ENCODE assay signal across 9 cellular contexts in the genomic region with DNA sequence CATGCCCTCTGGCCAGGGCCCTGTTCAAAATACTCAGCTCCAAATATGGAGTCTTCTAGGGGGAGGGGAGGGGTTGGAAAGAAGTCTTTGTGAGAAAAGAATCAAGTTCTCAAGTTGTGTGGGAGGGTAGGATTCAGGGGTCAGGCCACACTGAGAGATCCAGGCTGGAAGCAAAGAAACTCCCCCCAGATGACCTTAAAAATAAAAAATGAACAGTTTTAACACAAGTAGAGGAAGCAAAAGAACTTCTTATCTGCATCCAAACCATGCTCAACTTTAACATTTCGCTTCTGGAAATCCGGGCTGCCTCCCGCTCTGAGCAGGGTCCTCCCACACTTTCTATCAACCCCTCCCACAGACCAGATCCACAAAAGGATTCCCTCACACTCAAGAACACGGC. TPM values are rescaled to one million over a fixed set of nuclear protein-coding genes. Genes with fewer than 3 reads are reported as not detected.
DNase-seq lines count a peak whose midpoint lies in the region; ATAC-seq, FAIRE-seq and TF ChIP-seq lines count a peak whose summit lies in the region.
"Had no signal": no experiment of that assay in that cellular context is flagged by ENCODE, and none has a peak within 500 bp of the region (broad histone marks: within the 10 kb centered on the region; RNA-seq: fewer than 3 reads in every experiment).

No MANE protein-coding gene starts in this region.

- DNase-seq in A549 (ENCODE audit: low read depth in 1 of 2, low spot score in 1 of 2) (no peak), SJCRH30 (peak; percentile 46 to 79), fibroblast of lung (ENCODE audit: low read depth in 2 of 2) (peak; percentile 41 to 72), neural crest cell (ENCODE audit: low read depth, low spot score) (peak; percentile 28), HPDE6-E6E7 (ENCODE audit: extremely low spot score) (no peak)
- DNase-seq: central memory CD4-positive, alpha-beta T cell had no signal

- H3K36me3 ChIP-seq in SJCRH30 (no peaks in the 10 kb centered on the region), fibroblast of lung (ENCODE audit: control insufficient read depth, insufficient read depth, low read length) (no peaks in the 10 kb centered on the region)

- H4K20me1 ChIP-seq in fibroblast of lung (ENCODE audit: control insufficient read depth, extremely low read depth, insufficient read depth, low read length): no peaks in the 10 kb centered on the region

- H3K36me3 Mint-ChIP-seq in neural crest cell (ENCODE audit: low read depth): peaks cover 6% of the 10 kb centered on the region

- no peaks in the 10 kb centered on the region for H3K27me3 ChIP-seq in SJCRH30
- H3K27me3 ChIP-seq in fibroblast of lung (ENCODE audit: control insufficient read depth, insufficient read depth, low read length): no peaks in the 10 kb centered on the region

- H3K27me3 Mint-ChIP-seq in neural crest cell (ENCODE audit: low read depth): no peaks in the 10 kb centered on the region

- no peak for TF ChIP-seq CTCF in A549 (IDR thresholded peaks at IDR 0.05)
- TF ChIP-seq CTCF in fibroblast of lung (conservative IDR thresholded peaks at IDR 0.05 in 1 of 2, IDR thresholded peaks at IDR 0.05 in 1 of 2; ENCODE audit: low read depth in 1 of 2, low read length in 2 of 2): no peak
- no peak for TF ChIP-seq CTCF in neural crest cell (conservative IDR thresholded peaks at IDR 0.05)

- no peak for FAIRE-seq in A549 (lab: Jason Lieb, UNC)

- CTCF ChIA-PET in A549 (lab: Yijun Ruan, JAX): interaction anchor here (0.8 to 1.0 kb wide), 3 partner anchors 11 to 94 kb away, joined by 3 to 4 read pairs (median 4); no protein-coding TSS in a partner anchor

- H3K4me1 ChIP-seq in A549: peaks cover 69% of the 10 kb centered on the region
- peaks cover 22% of the 10 kb centered on the region for H3K4me1 ChIP-seq in SJCRH30
- peaks cover 16% of the 10 kb centered on the region for H3K4me1 ChIP-seq in fibroblast of lung (ENCODE audit: control insufficient read depth, extremely low read depth, insufficient read depth, low read length)

- ATAC-seq in A549 (no peak), HG03159 (IDR thresholded peaks at IDR 0.05; ENCODE audit: unreplicated experiment) (no peak), GM21825 (IDR thresholded peaks at IDR 0.05; ENCODE audit: unreplicated experiment) (no peak), GM19452 (IDR thresholded peaks at IDR 0.05; ENCODE audit: unreplicated experiment) (no peak)

- H2AFZ ChIP-seq in fibroblast of lung (ENCODE audit: low read length): no peak overlapping the region

- no peak overlapping the region for H3K9ac ChIP-seq in fibroblast of lung (ENCODE audit: insufficient read depth, low read length)

- H3K27ac ChIP-seq in A549 (no peak overlapping the region), SJCRH30 (peak overlapping the region; percentile 75), fibroblast of lung (ENCODE audit: insufficient read depth, low read length) (peak overlapping the region; percentile 67)

- 90% methylated on average over 4 of the region's 4 CpGs for WGBS in A549 (ENCODE audit: missing lambda C conversion rate)

- no peak for TF ChIP-seq RAD21 in A549 (conservative IDR thresholded peaks at IDR 0.05 in 1 of 2, IDR thresholded peaks at IDR 0.05 in 1 of 2)

- H3K4me2 ChIP-seq in A549 (peak overlapping the region; percentile 21; the same call in 1 of the 3 replicates), fibroblast of lung (ENCODE audit: extremely low read depth, insufficient read depth, low read length) (peak overlapping the region; percentile 73)

- no peak for TF ChIP-seq POLR2A in A549 (IDR thresholded peaks at IDR 0.05; ENCODE audit: low read length)

- no peak overlapping the region for H3K4me3 ChIP-seq in A549
- peak overlapping the region; percentile 53 for H3K4me3 ChIP-seq in SJCRH30
- peak overlapping the region in 3 of 4 experiments; percentile 5 to 49 (median 39) for H3K4me3 ChIP-seq in fibroblast of lung (replicated peaks in 1 of 4; ENCODE audit: control extremely low read depth in 1 of 4, insufficient read depth in 1 of 4, low read depth in 3 of 4, low read length in 4 of 4)

- H3K27ac Mint-ChIP-seq in neural crest cell (ENCODE audit: unreplicated experiment): peak overlapping the region; percentile 99

- TF ChIP-seq EP300 in A549 (IDR thresholded peaks at IDR 0.05): no peak

- POLR2A ChIA-PET in A549 (lab: Yijun Ruan, JAX): no interaction called here

- H3K4me1 Mint-ChIP-seq in neural crest cell: peaks cover 71% of the 10 kb centered on the region

- no peaks in the 10 kb centered on the region for H3K9me3 Mint-ChIP-seq in neural crest cell

- H3K9me3 ChIP-seq in A549: no peaks in the 10 kb centered on the region
- no peaks in the 10 kb centered on the region for H3K9me3 ChIP-seq in SJCRH30 (replicated peaks)
- no peaks in the 10 kb centered on the region for H3K9me3 ChIP-seq in fibroblast of lung (ENCODE audit: control insufficient read depth, insufficient read depth, low read depth, low read length)

- peaks cover 62% of the 10 kb centered on the region for H3K79me2 ChIP-seq in fibroblast of lung (ENCODE audit: control insufficient read depth, insufficient read depth, low read length)

- H3K4me3 Mint-ChIP-seq in neural crest cell: peak overlapping the region; percentile 89

TF ChIP-seq in A549, 52 proteins besides CTCF, POLR2A, EP300 and RAD21:
- TF ChIP-seq, protein P1, sequence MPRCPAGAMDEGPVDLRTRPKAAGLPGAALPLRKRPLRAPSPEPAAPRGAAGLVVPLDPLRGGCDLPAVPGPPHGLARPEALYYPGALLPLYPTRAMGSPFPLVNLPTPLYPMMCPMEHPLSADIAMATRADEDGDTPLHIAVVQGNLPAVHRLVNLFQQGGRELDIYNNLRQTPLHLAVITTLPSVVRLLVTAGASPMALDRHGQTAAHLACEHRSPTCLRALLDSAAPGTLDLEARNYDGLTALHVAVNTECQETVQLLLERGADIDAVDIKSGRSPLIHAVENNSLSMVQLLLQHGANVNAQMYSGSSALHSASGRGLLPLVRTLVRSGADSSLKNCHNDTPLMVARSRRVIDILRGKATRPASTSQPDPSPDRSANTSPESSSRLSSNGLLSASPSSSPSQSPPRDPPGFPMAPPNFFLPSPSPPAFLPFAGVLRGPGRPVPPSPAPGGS (IDR thresholded peaks at IDR 0.05): no peak
- TF ChIP-seq TP53 (CRISPR knock-in tag; IDR thresholded peaks at IDR 0.05) (no peak), ZFP36 (IDR thresholded peaks at IDR 0.05; ENCODE audit: borderline replicate concordance, partially characterized antibody) (no peak), ESRRA (IDR thresholded peaks at IDR 0.05; ENCODE audit: borderline replicate concordance, low read length) (no peak), EHMT2 (IDR thresholded peaks at IDR 0.05; ENCODE audit: low read depth) (no peak), SREBF2 (IDR thresholded peaks at IDR 0.05) (no peak), HDAC2 (IDR thresholded peaks at IDR 0.05) (no peak), HEYL (CRISPR knock-in tag; IDR thresholded peaks at IDR 0.05) (no peak), CBX8 (IDR thresholded peaks at IDR 0.05) (no peak), KDM5A (IDR thresholded peaks at IDR 0.05) (no peak), EHF (CRISPR knock-in tag; IDR thresholded peaks at IDR 0.05) (no peak), NR3C1 (IDR thresholded peaks at IDR 0.05) (no peak)
- TF ChIP-seq, protein P2, sequence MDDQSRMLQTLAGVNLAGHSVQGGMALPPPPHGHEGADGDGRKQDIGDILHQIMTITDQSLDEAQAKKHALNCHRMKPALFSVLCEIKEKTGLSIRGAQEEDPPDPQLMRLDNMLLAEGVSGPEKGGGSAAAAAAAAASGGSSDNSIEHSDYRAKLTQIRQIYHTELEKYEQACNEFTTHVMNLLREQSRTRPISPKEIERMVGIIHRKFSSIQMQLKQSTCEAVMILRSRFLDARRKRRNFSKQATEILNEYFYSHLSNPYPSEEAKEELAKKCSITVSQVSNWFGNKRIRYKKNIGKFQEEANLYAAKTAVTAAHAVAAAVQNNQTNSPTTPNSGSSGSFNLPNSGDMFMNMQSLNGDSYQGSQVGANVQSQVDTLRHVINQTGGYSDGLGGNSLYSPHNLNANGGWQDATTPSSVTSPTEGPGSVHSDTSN (IDR thresholded peaks at IDR 0.05): no peak

RNA-seq across cellular contexts. Expression of a gene that starts 44.1 kb away (rescaled TPM):
- polyA plus RNA-seq in A549 (2011; rRNA removed) (15.5 and 18.6 TPM in 2 replicates), A549 (2017; fragmentation: RNase III; extraction: RNeasy Plus Mini Kit Qiagen cat#74134 plus additional on column Dnase treatment) (22.0 to 24.2 TPM (median 22.9 TPM) in 3 replicates), fibroblast of lung (38.6 and 73.3 TPM in 2 replicates)
- polyA plus RNA-seq in A549 (2012; cell fraction: cytosol; rRNA removed): 30.6 and 31.2 TPM in 2 replicates
- 86.5 and 97.8 TPM in 2 replicates for polyA plus RNA-seq in A549 (2012; cell fraction: nucleus; rRNA removed)
- polyA minus RNA-seq in A549 (2011; rRNA and poly(A)+ RNA removed): 12.8 and 15.3 TPM in 2 replicates
- 17.2 and 19.2 TPM in 2 replicates for total RNA-seq in SJCRH30 (2014; rRNA removed; shearing (Covaris generic))
- total RNA-seq in fibroblast of lung (24.4 and 39.1 TPM in 2 replicates), neural crest cell (24.1 and 28.7 TPM in 2 replicates)
- polyA plus RNA-seq in fibroblast of lung (2012): 26.6 and 66.0 TPM in 2 replicates
- polyA minus RNA-seq in fibroblast of lung (ENCODE audit: low replicate concordance): 44.2 and 57.2 TPM in 2 replicates

Comparison
In these comparisons a context has a peak if more than half of its experiments do, and no peak if none do; other contexts are left out.
1. DNase-seq: peak in SJCRH30 (2 of 2), fibroblast of lung (2 of 2) and neural crest cell (single experiment); none in A549 (0 of 2) and HPDE6-E6E7 (single experiment).
2. H3K27ac ChIP-seq: peak in SJCRH30 (single experiment) and fibroblast of lung (single experiment); none in A549 (0 of 2).